Comparison of ENCODE assay signal across 9 cellular contexts in genomic region chr3:168654700-168655099, GRCh38.
"Had no signal": no experiment of that assay in that cellular context is flagged by ENCODE, and none has a peak within 500 bp of the region (broad histone marks: within the 10 kb centered on the region; RNA-seq: fewer than 3 reads in every experiment).

No MANE protein-coding gene starts in this region.

- FAIRE-seq: H54, HepG2 had no signal

- H3K27ac Mint-ChIP-seq: HFFc6, IgD-negative memory B cell had no signal

- H3K4me1 Mint-ChIP-seq: IgD-negative memory B cell had no signal

- H3K27me3 Mint-ChIP-seq: IgD-negative memory B cell had no signal

- H3K36me3 ChIP-seq: HAP-1 had no signal

- H3K36me3 Mint-ChIP-seq: IgD-negative memory B cell had no signal

- H3K4me3 Mint-ChIP-seq: HFFc6, IgD-negative memory B cell had no signal

- ATAC-seq: HCT116, HepG2 had no signal

- H3K27ac ChIP-seq: HL-60 had no signal

- H3K4me3 ChIP-seq: HAP-1 had no signal

- DNase-seq: GOT3, HFFc6, KBM-7 had no signal

- H3K9me3 ChIP-seq: HAP-1 had no signal
